ENCODE assay signal across 32 cellular contexts in the genomic region with DNA sequence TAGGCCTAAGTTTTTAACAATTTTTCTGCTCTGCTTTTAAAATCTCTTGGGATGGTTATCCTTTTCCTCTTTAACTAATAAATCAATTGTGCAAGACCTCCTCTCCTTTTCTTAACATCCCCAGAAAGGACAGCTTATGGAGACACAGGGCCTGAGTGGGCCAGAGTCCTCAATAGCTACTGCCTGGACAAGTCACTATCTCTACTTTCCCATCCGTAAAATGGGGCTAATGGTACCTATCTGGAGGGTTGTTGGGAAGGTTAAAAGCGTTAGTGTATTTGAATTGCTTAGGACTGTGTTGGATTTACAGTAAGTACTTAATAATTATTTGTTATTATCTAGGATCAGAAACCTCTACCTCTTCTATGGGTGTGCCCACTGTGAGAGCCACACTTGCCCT.
"Had no signal": no experiment of that assay in that cellular context is flagged by ENCODE, and none has a peak within 500 bp of the region (broad histone marks: within the 10 kb centered on the region; RNA-seq: fewer than 3 reads in every experiment).

No MANE protein-coding gene starts in this region.

- H3K4me3 ChIP-seq: cardiac muscle cell had no signal

- H3K27me3 Mint-ChIP-seq: activated CD4-positive, alpha-beta T cell treated with anti-CD3 and anti-CD28 coated beads for 36 hours; activated CD4-positive, alpha-beta T cell treated with anti-CD3 and anti-CD28 coated beads, Interleukin-2, amount 10 ng/mL, durations not matched to agents 7 days and 5 days; activated naive CD8-positive, alpha-beta T cell treated with anti-CD3 and anti-CD28 coated beads for 36 hours; activated T-helper 17 cell treated with anti-CD3 and anti-CD28 coated beads, Interleukin-2, amount 50 U/mL, for 72 hours; central memory CD8-positive, alpha-beta T cell had no signal

- H3K27ac ChIP-seq: cardiac muscle cell, RWPE1 had no signal

- H3K27me3 ChIP-seq: cardiac muscle cell had no signal

- H3K36me3 ChIP-seq: cardiac muscle cell had no signal

- H3K9me3 Mint-ChIP-seq: activated naive CD8-positive, alpha-beta T cell treated with anti-CD3 and anti-CD28 coated beads for 36 hours; activated T-cell treated with anti-CD3 and anti-CD28 coated beads, Interleukin-2, amount 50 U/mL, for 72 hours; activated T-helper 17 cell treated with anti-CD3 and anti-CD28 coated beads, Interleukin-2, amount 50 U/mL, for 72 hours; central memory CD8-positive, alpha-beta T cell; T-helper 1 cell treated with Interleukin-12 subunit alpha and Interleukin-12 subunit beta and Interleukin-4 antibody, amounts not matched to agents 30 μg/mL and 1 μg/mL, for 36 hours; T-helper 2 cell treated with Interferon-gamma antibody and Interleukin-4, amounts not matched to agents 5 μg/mL and 100 μg/mL, for 36 hours had no signal

- H3K27ac Mint-ChIP-seq: activated CD4-positive, alpha-beta T cell treated with anti-CD3 and anti-CD28 coated beads for 36 hours; activated CD4-positive, alpha-beta T cell treated with anti-CD3 and anti-CD28 coated beads, Interleukin-2, amount 10 ng/mL, durations not matched to agents 7 days and 5 days; activated CD8-positive, alpha-beta T cell treated with anti-CD3 and anti-CD28 coated beads, Interleukin-2, amount 10 ng/mL, durations not matched to agents 7 days and 5 days; activated naive CD8-positive, alpha-beta T cell treated with anti-CD3 and anti-CD28 coated beads for 36 hours; activated T-cell treated with anti-CD3 and anti-CD28 coated beads, Interleukin-2, amount 50 U/mL, for 72 hours; activated T-helper 17 cell treated with anti-CD3 and anti-CD28 coated beads, Interleukin-2, amount 50 U/mL, for 72 hours; T-helper 1 cell treated with Interleukin-12 subunit alpha and Interleukin-12 subunit beta and Interleukin-4 antibody, amounts not matched to agents 30 μg/mL and 1 μg/mL, for 36 hours; T-helper 2 cell treated with Interferon-gamma antibody and Interleukin-4, amounts not matched to agents 5 μg/mL and 100 μg/mL, for 36 hours had no signal

- H3K36me3 Mint-ChIP-seq: activated naive CD8-positive, alpha-beta T cell treated with anti-CD3 and anti-CD28 coated beads for 36 hours had no signal

- ATAC-seq: activated CD4-positive, alpha-beta T cell treated with anti-CD3 and anti-CD28 coated beads for 36 hours; activated CD8-positive, alpha-beta T cell treated with anti-CD3 and anti-CD28 coated beads, Interleukin-2, amount 10 ng/mL, durations not matched to agents 7 days and 5 days; activated T-cell treated with anti-CD3 and anti-CD28 coated beads, Interleukin-2, amount 50 U/mL, for 72 hours; activated T-helper 17 cell treated with anti-CD3 and anti-CD28 coated beads, Interleukin-2, amount 50 U/mL, for 72 hours; PC-3; Right ventricle myocardium inferior had no signal

- H3K4me3 Mint-ChIP-seq: activated CD4-positive, alpha-beta T cell treated with anti-CD3 and anti-CD28 coated beads for 36 hours; activated CD4-positive, alpha-beta T cell treated with anti-CD3 and anti-CD28 coated beads, Interleukin-2, amount 10 ng/mL, durations not matched to agents 7 days and 5 days; activated CD8-positive, alpha-beta T cell treated with anti-CD3 and anti-CD28 coated beads, Interleukin-2, amount 10 ng/mL, durations not matched to agents 7 days and 5 days; activated naive CD8-positive, alpha-beta T cell treated with anti-CD3 and anti-CD28 coated beads for 36 hours; activated T-cell treated with anti-CD3 and anti-CD28 coated beads, Interleukin-2, amount 50 U/mL, for 72 hours; activated T-helper 17 cell treated with anti-CD3 and anti-CD28 coated beads, Interleukin-2, amount 50 U/mL, for 72 hours; central memory CD8-positive, alpha-beta T cell; T-helper 1 cell treated with Interleukin-12 subunit alpha and Interleukin-12 subunit beta and Interleukin-4 antibody, amounts not matched to agents 30 μg/mL and 1 μg/mL, for 36 hours; T-helper 2 cell treated with Interferon-gamma antibody and Interleukin-4, amounts not matched to agents 5 μg/mL and 100 μg/mL, for 36 hours had no signal

- FAIRE-seq: RCC 7860, TTC549 had no signal

- DNase-seq: activated CD4-positive, alpha-beta T cell treated with anti-CD3 and anti-CD28 coated beads for 36 hours; activated CD4-positive, alpha-beta T cell treated with anti-CD3 and anti-CD28 coated beads, Interleukin-2, amount 10 ng/mL, durations not matched to agents 7 days and 5 days; activated CD4-positive, alpha-beta T cell treated with anti-CD3 and anti-CD28 coated beads, Interleukin-2, amount 50 U/mL, for 48 hours; activated CD8-positive, alpha-beta memory T cell treated with anti-CD3 and anti-CD28 coated beads, Interleukin-2, amount 50 U/mL, for 48 hours; activated CD8-positive, alpha-beta T cell treated with anti-CD3 and anti-CD28 coated beads, Interleukin-2, amount 10 ng/mL, durations not matched to agents 7 days and 5 days; activated effector memory CD4-positive, alpha-beta T cell treated with anti-CD3 and anti-CD28 coated beads, Interleukin-2, amount 50 U/mL, for 16 hours; activated naive CD4-positive, alpha-beta T cell; activated naive CD4-positive, alpha-beta T cell treated with anti-CD3 and anti-CD28 coated beads, Interleukin-2, amount 50 U/mL, for 16 hours; activated naive CD8-positive, alpha-beta T cell treated with anti-CD3 and anti-CD28 coated beads for 36 hours; activated T-cell treated with anti-CD3 and anti-CD28 coated beads, Interleukin-2, amount 50 U/mL, for 1 hour; activated T-cell treated with anti-CD3 and anti-CD28 coated beads, Interleukin-2, amount 50 U/mL, for 72 hours; amniotic stem cell; aorta; NCI-H1105; NCI-H1417 treated with DMSO at 0.1 percent for 48 hours; NCI-H187 treated with DMSO at 0.1 percent for 48 hours; NCI-H2081; NCI-H226; NCI-H446 treated with DMSO at 0.1 percent for 48 hours; NCI-H524; NK-92 treated with Interleukin-12 subunit alpha and Interleukin-12 subunit beta, amount 100 ng/mL, for 24 hours; PC-3; SIG-M5 had no signal
